Comparison of ENCODE assay signal across 8 cellular contexts in the genomic region with DNA sequence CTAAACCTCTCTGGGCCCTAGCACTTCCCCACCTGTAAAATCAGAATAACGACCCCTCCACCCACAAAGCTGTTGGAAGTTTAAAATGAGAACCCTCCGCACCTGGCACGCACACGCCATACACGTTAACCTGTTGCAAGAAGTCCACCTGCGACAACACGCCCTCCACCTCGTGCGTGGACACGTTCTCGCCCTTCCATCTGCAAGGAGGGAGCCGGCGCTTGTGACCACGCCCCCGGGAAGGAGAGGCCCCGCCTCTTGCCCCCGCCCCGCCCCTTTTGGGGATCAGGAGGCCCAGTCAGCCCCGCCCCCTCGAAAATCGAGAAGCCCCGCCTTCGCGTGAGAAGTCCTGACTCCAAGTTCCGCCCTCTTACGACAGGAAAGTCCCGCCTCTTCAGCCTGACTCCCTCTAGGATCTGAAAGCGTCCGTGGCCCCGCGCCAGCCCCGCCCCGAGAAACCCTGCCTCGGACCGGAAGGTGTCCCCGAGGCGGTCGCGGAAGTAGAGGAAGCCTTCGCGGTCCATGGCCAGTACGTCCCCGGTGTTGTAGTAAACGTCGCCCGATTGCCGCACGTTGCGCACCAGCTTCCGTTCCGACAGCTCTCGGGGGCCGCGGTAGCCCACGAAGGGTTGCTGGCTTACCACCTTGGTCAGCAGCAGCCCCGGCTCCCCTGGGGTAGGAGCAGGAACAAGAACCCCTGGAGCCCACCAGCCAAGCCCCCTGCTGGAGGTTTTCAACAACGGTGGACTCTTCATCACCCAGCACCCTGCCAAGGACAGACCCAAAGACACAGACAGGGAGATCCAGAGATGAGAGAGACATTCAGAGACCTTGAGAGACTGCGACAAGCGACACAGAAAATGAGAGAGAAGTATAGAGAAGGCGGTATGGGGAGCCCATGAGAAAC. TPM values are rescaled to one million over a fixed set of nuclear protein-coding genes. Genes with fewer than 3 reads are reported as not detected.
DNase-seq lines count a peak whose midpoint lies in the region; ATAC-seq and TF ChIP-seq lines count a peak whose summit lies in the region.

No MANE protein-coding gene starts in this region.

- H3K9ac ChIP-seq in duodenal mucosa (ENCODE audit: low read depth in 1 of 2, low read length in 2 of 2) = peak overlapping the region; percentile 56 to 61

- peaks cover 8 to 17% of the 10 kb centered on the region in 2 donors for H3K4me1 ChIP-seq in duodenal mucosa (ENCODE audit: control insufficient read depth in 1 of 2, insufficient read depth in 2 of 2, low read length in 2 of 2)

- WGBS in lower leg skin, 2 donors = 2 to 3% methylated on average over 43 to 51 of the region's 60 CpGs

- peak overlapping the region; percentile 57 for H3K27ac ChIP-seq in CD4-positive, alpha-beta T cell (ENCODE audit: low read depth, low read length)
- H3K27ac ChIP-seq in duodenal mucosa (ENCODE audit: low read depth, low read length) = no peak overlapping the region

- H3K27ac Mint-ChIP-seq in CD4-positive, alpha-beta T cell = peak overlapping the region; percentile 86
- H3K27ac Mint-ChIP-seq in activated CD4-positive, alpha-beta memory T cell treated with anti-CD3 and anti-CD28 coated beads for 36 hours = peak overlapping the region; percentile 80

- peaks cover 7% of the 10 kb centered on the region for H3K36me3 Mint-ChIP-seq in CD4-positive, alpha-beta T cell (ENCODE audit: low read depth)
- no peaks in the 10 kb centered on the region for H3K36me3 Mint-ChIP-seq in activated CD4-positive, alpha-beta memory T cell treated with anti-CD3 and anti-CD28 coated beads for 36 hours

- peak; percentile 85 to 94 (median 90) for DNase-seq in CD4-positive, alpha-beta T cell
- DNase-seq in NCI-H748 treated with DMSO at 0.1 percent for 48 hours (lab: John Stamatoyannopoulos, UW) = peak; percentile 99
- peak; percentile 100 for DNase-seq in activated CD4-positive, alpha-beta memory T cell treated with anti-CD3 and anti-CD28 coated beads for 36 hours
- DNase-seq in lower leg skin (ENCODE audit: low spot score in 2 of 2) = peak; percentile 99 to 100
- peak; percentile 96 to 98 for DNase-seq in stimulated activated CD4-positive, alpha-beta T cell treated with anti-CD3 and anti-CD28 coated beads, Interleukin-4, amount 100 ng/mL, for 4 hours

- H3K4me1 Mint-ChIP-seq in CD4-positive, alpha-beta T cell (ENCODE audit: low read depth) = peaks cover 16% of the 10 kb centered on the region
- peaks cover 27% of the 10 kb centered on the region for H3K4me1 Mint-ChIP-seq in activated CD4-positive, alpha-beta memory T cell treated with anti-CD3 and anti-CD28 coated beads for 36 hours (ENCODE audit: low read depth)

- TF ChIP-seq CTCF in CD4-positive, alpha-beta T cell (IDR thresholded peaks at IDR 0.05) = no peak
- peak in 1 of 3 donors; percentile 31 for TF ChIP-seq CTCF in lower leg skin (IDR thresholded peaks at IDR 0.05)

- peak; percentile 83 for ATAC-seq in CD4-positive, alpha-beta T cell (ENCODE audit: poor library complexity)
- ATAC-seq in GM19395 (IDR thresholded peaks at IDR 0.05; ENCODE audit: unreplicated experiment) (peak; percentile 92), HG03558 (IDR thresholded peaks at IDR 0.05; ENCODE audit: extremely low read depth, unreplicated experiment) (peak; percentile 69)

- CTCF ChIA-PET in CD4-positive, alpha-beta T cell (lab: Charles Lee) = interaction anchor here (1.1 to 1.5 kb wide), 3 partner anchors 15 to 90 kb away, joined by 3 to 8 read pairs (median 4); a partner anchor contains a TSS
- CTCF ChIA-PET in activated CD4-positive, alpha-beta memory T cell treated with anti-CD3 and anti-CD28 coated beads for 36 hours (lab: Charles Lee) = interaction anchor here (1.1 to 3.0 kb wide), 4 partner anchors 15 to 77 kb away, joined by 3 to 21 read pairs (median 10); a partner anchor contains a TSS

- H3K4me3 ChIP-seq in duodenal mucosa (ENCODE audit: low read depth in 1 of 2, low read length in 2 of 2) (peak overlapping the region; percentile 70 to 74), lower leg skin (ENCODE audit: low read depth, poor library complexity, severe bottlenecking) (peak overlapping the region; percentile 55)

- peaks cover 3% of the 10 kb centered on the region for H3K9me3 Mint-ChIP-seq in CD4-positive, alpha-beta T cell
- H3K9me3 Mint-ChIP-seq in activated CD4-positive, alpha-beta memory T cell treated with anti-CD3 and anti-CD28 coated beads for 36 hours = peaks cover 2% of the 10 kb centered on the region

- peak overlapping the region; percentile 94 for H3K4me3 Mint-ChIP-seq in CD4-positive, alpha-beta T cell
- peak overlapping the region; percentile 89 for H3K4me3 Mint-ChIP-seq in activated CD4-positive, alpha-beta memory T cell treated with anti-CD3 and anti-CD28 coated beads for 36 hours

- H3K27me3 ChIP-seq in CD4-positive, alpha-beta T cell (ENCODE audit: control insufficient read depth, insufficient read depth, low read length) = no peaks in the 10 kb centered on the region
- no peaks in the 10 kb centered on the region for H3K27me3 ChIP-seq in duodenal mucosa (ENCODE audit: control insufficient read depth in 1 of 2, insufficient read depth in 2 of 2, low read length in 2 of 2)

- H3K27me3 Mint-ChIP-seq in CD4-positive, alpha-beta T cell = no peaks in the 10 kb centered on the region
- H3K27me3 Mint-ChIP-seq in activated CD4-positive, alpha-beta memory T cell treated with anti-CD3 and anti-CD28 coated beads for 36 hours = no peaks in the 10 kb centered on the region

- POLR2A ChIA-PET in CD4-positive, alpha-beta T cell (lab: Charles Lee) = interaction anchor here (1.0 to 2.3 kb wide), 7 partner anchors 19 to 316 kb away, joined by 3 to 15 read pairs (median 5); a partner anchor contains a TSS
- POLR2A ChIA-PET in activated CD4-positive, alpha-beta memory T cell treated with anti-CD3 and anti-CD28 coated beads for 36 hours (lab: Charles Lee) = interaction anchor here (1.0 to 1.3 kb wide), 4 partner anchors 9 to 21 kb away, joined by 3 to 4 read pairs (median 4); a partner anchor contains a TSS

- no peak for TF ChIP-seq POLR2A in lower leg skin (IDR thresholded peaks at IDR 0.05)

- H3K36me3 ChIP-seq in duodenal mucosa (ENCODE audit: control insufficient read depth in 1 of 2, insufficient read depth in 2 of 2, low read length in 2 of 2) = no peaks in the 10 kb centered on the region

- intact Hi-C loops in CD4-positive, alpha-beta T cell (cut with DNase I, micrococcal nuclease) = loop anchor here in 1 of 2 experiments (1.0 to 2.0 kb wide), 2 partner anchors 22 to 59 kb away; a partner anchor contains a TSS
- intact Hi-C loops in activated CD4-positive, alpha-beta memory T cell treated with anti-CD3 and anti-CD28 coated beads for 36 hours (cut with micrococcal nuclease) = loop anchor here (1.0 to 2.0 kb wide), 9 partner anchors 10 to 221 kb away; a partner anchor contains a TSS
- intact Hi-C loops in lower leg skin (cut with DNase I; ENCODE audit: low total_unique reads) = no loop called here

- no peaks in the 10 kb centered on the region for H3K9me3 ChIP-seq in CD4-positive, alpha-beta T cell (ENCODE audit: control insufficient read depth, low read length)
- H3K9me3 ChIP-seq in duodenal mucosa (ENCODE audit: control insufficient read depth in 1 of 2, low read length in 2 of 2) = no peaks in the 10 kb centered on the region

RNA-seq across cellular contexts. Expression of a gene that starts 12.5 kb away (rescaled TPM):
- 1 to 10 TPM; 3.5 to 4.8 TPM for total RNA-seq in CD4-positive, alpha-beta T cell
- total RNA-seq in activated CD4-positive, alpha-beta memory T cell treated with anti-CD3 and anti-CD28 coated beads for 36 hours = 10 to 100 TPM; 16.7 to 17.0 TPM
- total RNA-seq in lower leg skin = 10 to 100 TPM in 1 of 4 donors, 1 to 10 TPM in 3; 4.8 to 11.7 (median 8.1) TPM

RNA-seq across cellular contexts. Expression of a gene that starts 20.3 kb away (rescaled TPM):
- 1 to 10 TPM; 5.7 to 6.3 TPM for total RNA-seq in CD4-positive, alpha-beta T cell
- total RNA-seq in activated CD4-positive, alpha-beta memory T cell treated with anti-CD3 and anti-CD28 coated beads for 36 hours = 1 to 10 TPM; 9.9 to 10.0 TPM
- total RNA-seq in lower leg skin = 10 to 100 TPM; 13.3 to 30.5 (median 18.4) TPM

RNA-seq across cellular contexts. Expression of a gene that starts 23.1 kb away (rescaled TPM):
- 10 to 100 TPM; 13.6 to 14.6 TPM for total RNA-seq in CD4-positive, alpha-beta T cell
- total RNA-seq in activated CD4-positive, alpha-beta memory T cell treated with anti-CD3 and anti-CD28 coated beads for 36 hours = 1 to 10 TPM; 6.4 to 7.5 TPM
- total RNA-seq in lower leg skin = 10 to 100 TPM; 14.7 to 29.8 (median 22.8) TPM

RNA-seq across cellular contexts. Expression of a gene that starts 32.4 kb away (rescaled TPM):
- 10 to 100 TPM; 24.3 to 25.2 TPM for total RNA-seq in CD4-positive, alpha-beta T cell
- total RNA-seq in activated CD4-positive, alpha-beta memory T cell treated with anti-CD3 and anti-CD28 coated beads for 36 hours = 1 to 10 TPM; 7.0 to 8.3 TPM
- total RNA-seq in lower leg skin = 10 to 100 TPM; 23.3 to 32.0 (median 29.4) TPM

RNA-seq across cellular contexts. Expression of a gene that starts 44.6 kb away (rescaled TPM):
- 100 to 1,000 TPM; 549 to 553 TPM for total RNA-seq in CD4-positive, alpha-beta T cell
- total RNA-seq in activated CD4-positive, alpha-beta memory T cell treated with anti-CD3 and anti-CD28 coated beads for 36 hours = 100 to 1,000 TPM; 404 to 408 TPM
- 100 to 1,000 TPM; 225 to 412 (median 265) TPM for total RNA-seq in lower leg skin
